ENCODE assay signal across 15 cellular contexts in genomic region chr5:132417889-132418432, GRCh38. TPM values are rescaled to one million over a fixed set of nuclear protein-coding genes. Genes with fewer than 3 reads are reported as not detected.
DNase-seq lines count a peak whose midpoint lies in the region; ATAC-seq and TF ChIP-seq lines count a peak whose summit lies in the region.
"Had no signal": no experiment of that assay in that cellular context is flagged by ENCODE, and none has a peak within 500 bp of the region (broad histone marks: within the 10 kb centered on the region; RNA-seq: fewer than 3 reads in every experiment).

No MANE protein-coding gene starts in this region.

- no peak overlapping the region for H3K4me3 ChIP-seq in prostate gland
- H3K4me3 ChIP-seq: SJCRH30 had no signal

- H3K4me1 Mint-ChIP-seq in IgD-negative memory B cell (peaks cover 69 to 82% (median 71%) of the 10 kb centered on the region in 3 donors), immature natural killer cell (peaks cover 98 to 100% of the 10 kb centered on the region in 2 donors)
- peaks cover 86% of the 10 kb centered on the region for H3K4me1 Mint-ChIP-seq in activated CD4-positive, alpha-beta memory T cell treated with anti-CD3 and anti-CD28 coated beads for 36 hours (ENCODE audit: low read depth)
- peaks cover 69 to 98% of the 10 kb centered on the region in 2 donors for H3K4me1 Mint-ChIP-seq in stimulated activated naive B cell treated with anti-CD40 and anti-IgM and Interleukin-4, amounts not matched to agents 10 μg/mL and 1 μg/mL and 100 μg/mL, for 72 hours

- no peak for ATAC-seq in stimulated activated naive B cell treated with anti-CD40 and anti-IgM and Interleukin-4, amounts not matched to agents 10 μg/mL and 1 μg/mL and 100 μg/mL, for 72 hours (replicated peaks)
- ATAC-seq: activated CD4-positive, CD25-positive, alpha-beta regulatory T cell treated with anti-CD3 and anti-CD28 coated beads, Interleukin-2, amount 50 U/mL, for 24 hours had no signal

- peak overlapping the region in 2 of 4 donors; percentile 60 to 77 for H3K4me3 Mint-ChIP-seq in IgD-negative memory B cell
- no peak overlapping the region for H3K4me3 Mint-ChIP-seq in activated CD4-positive, alpha-beta memory T cell treated with anti-CD3 and anti-CD28 coated beads for 36 hours
- H3K4me3 Mint-ChIP-seq in immature natural killer cell: peak overlapping the region; percentile 62 to 99 (median 73)
- H3K4me3 Mint-ChIP-seq in stimulated activated naive B cell treated with anti-CD40 and anti-IgM and Interleukin-4, amounts not matched to agents 10 μg/mL and 1 μg/mL and 100 μg/mL, for 72 hours: no peak overlapping the region
- H3K4me3 Mint-ChIP-seq: neural crest cell had no signal

- intact Hi-C loops in activated CD4-positive, alpha-beta memory T cell treated with anti-CD3 and anti-CD28 coated beads for 36 hours (cut with micrococcal nuclease): no loop called here
- intact Hi-C loops in prostate gland (cut with DNase I): loop anchor here (2.0 kb wide), 2 partner anchors 73 to 83 kb away; partner anchors contain the start of gene IRF1

- DNase-seq in activated CD4-positive, alpha-beta memory T cell treated with anti-CD3 and anti-CD28 coated beads for 36 hours: no peak
- DNase-seq in immature natural killer cell (no peak), occipital lobe (lab: John Stamatoyannopoulos, UW) (no peak), prostate gland (ENCODE audit: low spot score) (no peak), DMS153 treated with DMSO at 0.1 percent for 48 hours (lab: John Stamatoyannopoulos, UW; ENCODE audit: unreplicated experiment) (no peak)
- DNase-seq in stimulated activated naive B cell treated with anti-CD40 and anti-IgM and Interleukin-4, amounts not matched to agents 10 μg/mL and 1 μg/mL and 100 μg/mL, for 72 hours: no peak
- DNase-seq: activated naive CD4-positive, alpha-beta T cell; cortex of kidney; DMS153; NCI-H1694; NCI-H748 treated with DMSO at 0.1 percent for 48 hours; SJCRH30 had no signal

- peaks cover 18% of the 10 kb centered on the region for H3K4me1 ChIP-seq in prostate gland (replicated peaks)

- H3K36me3 ChIP-seq in prostate gland: no peaks in the 10 kb centered on the region
- H3K36me3 ChIP-seq: SJCRH30 had no signal

- 89% methylated on average over 4 of the region's 4 CpGs for WGBS in prostate gland

- no peak overlapping the region for H3K27ac ChIP-seq in prostate gland
- H3K27ac ChIP-seq: SJCRH30 had no signal

- H3K9me3 Mint-ChIP-seq in IgD-negative memory B cell: no peaks in the 10 kb centered on the region
- H3K9me3 Mint-ChIP-seq in activated CD4-positive, alpha-beta memory T cell treated with anti-CD3 and anti-CD28 coated beads for 36 hours: peaks cover 3% of the 10 kb centered on the region
- H3K9me3 Mint-ChIP-seq in immature natural killer cell: peaks cover 0 to 2% (median 0%) of the 10 kb centered on the region in 6 donors
- H3K9me3 Mint-ChIP-seq in stimulated activated naive B cell treated with anti-CD40 and anti-IgM and Interleukin-4, amounts not matched to agents 10 μg/mL and 1 μg/mL and 100 μg/mL, for 72 hours: peaks cover 0 to 1% of the 10 kb centered on the region in 2 donors
- H3K9me3 Mint-ChIP-seq: neural crest cell had no signal

- POLR2A ChIA-PET in activated CD4-positive, alpha-beta memory T cell treated with anti-CD3 and anti-CD28 coated beads for 36 hours (lab: Charles Lee): interaction anchor here (1.5 to 3.3 kb wide), 4 partner anchors 8 to 77 kb away, joined by 6 to 14 read pairs (median 8); partner anchors contain the start of gene IRF1

- CTCF ChIA-PET in activated CD4-positive, alpha-beta memory T cell treated with anti-CD3 and anti-CD28 coated beads for 36 hours (lab: Charles Lee): interaction anchor here (0.6 to 3.3 kb wide), 13 partner anchors 11 to 84 kb away, joined by 3 to 46 read pairs (median 4); partner anchors contain the start of gene IRF1

- H3K36me3 Mint-ChIP-seq in IgD-negative memory B cell (peaks cover 21% of the 10 kb centered on the region), immature natural killer cell (peaks cover 37 to 52% (median 43%) of the 10 kb centered on the region in 3 donors)
- H3K36me3 Mint-ChIP-seq in activated CD4-positive, alpha-beta memory T cell treated with anti-CD3 and anti-CD28 coated beads for 36 hours: peaks cover 33% of the 10 kb centered on the region
- H3K36me3 Mint-ChIP-seq in stimulated activated naive B cell treated with anti-CD40 and anti-IgM and Interleukin-4, amounts not matched to agents 10 μg/mL and 1 μg/mL and 100 μg/mL, for 72 hours: peaks cover 12 to 36% of the 10 kb centered on the region in 2 donors

- TF ChIP-seq CTCF in prostate gland (IDR thresholded peaks at IDR 0.05): no peak

- TF ChIP-seq POLR2A in prostate gland (IDR thresholded peaks at IDR 0.05): no peak

- H3K27me3 Mint-ChIP-seq in IgD-negative memory B cell: no peaks in the 10 kb centered on the region
- no peaks in the 10 kb centered on the region for H3K27me3 Mint-ChIP-seq in activated CD4-positive, alpha-beta memory T cell treated with anti-CD3 and anti-CD28 coated beads for 36 hours
- H3K27me3 Mint-ChIP-seq in immature natural killer cell (ENCODE audit: low read depth in 3 of 3): peaks cover 3 to 11% (median 8%) of the 10 kb centered on the region in 3 donors
- no peaks in the 10 kb centered on the region for H3K27me3 Mint-ChIP-seq in stimulated activated naive B cell treated with anti-CD40 and anti-IgM and Interleukin-4, amounts not matched to agents 10 μg/mL and 1 μg/mL and 100 μg/mL, for 72 hours

- H3K9me3 ChIP-seq in prostate gland: no peaks in the 10 kb centered on the region

- no peaks in the 10 kb centered on the region for H3K27me3 ChIP-seq in prostate gland (replicated peaks; ENCODE audit: insufficient read depth)
- H3K27me3 ChIP-seq: SJCRH30 had no signal

- H3K27ac Mint-ChIP-seq in IgD-negative memory B cell (peak overlapping the region; percentile 56 to 91 (median 90)), immature natural killer cell (peak overlapping the region; percentile 98 to 100 (median 99))
- H3K27ac Mint-ChIP-seq in activated CD4-positive, alpha-beta memory T cell treated with anti-CD3 and anti-CD28 coated beads for 36 hours: peak overlapping the region; percentile 18
- H3K27ac Mint-ChIP-seq in stimulated activated naive B cell treated with anti-CD40 and anti-IgM and Interleukin-4, amounts not matched to agents 10 μg/mL and 1 μg/mL and 100 μg/mL, for 72 hours: peak overlapping the region; percentile 90

RNA-seq across cellular contexts. Expression of gene SLC22A5, which starts 48.5 kb away (rescaled TPM):
- polyA plus RNA-seq in IgD-negative memory B cell (1.9 TPM), immature natural killer cell (1 to 10 TPM; 1.1 to 1.5 (median 1.5) TPM)
- total RNA-seq in activated CD4-positive, alpha-beta memory T cell treated with anti-CD3 and anti-CD28 coated beads for 36 hours: 1 to 10 TPM; 2.8 to 3.6 TPM
- total RNA-seq in occipital lobe (10.5 TPM), prostate gland (10 to 100 TPM; 26.2 to 37.5 TPM)

Comparison
In these comparisons a context has a peak if more than half of its experiments do, and no peak if none do; other contexts are left out.
1. H3K27ac Mint-ChIP-seq: peak in every context shown above with its lines; median percentile 99 in immature natural killer cell; 90 in IgD-negative memory B cell; 90 in stimulated activated naive B cell treated with anti-CD40 and anti-IgM and Interleukin-4, amounts not matched to agents 10 μg/mL and 1 μg/mL and 100 μg/mL, for 72 hours; 18 in activated CD4-positive, alpha-beta memory T cell treated with anti-CD3 and anti-CD28 coated beads for 36 hours.
2. H3K4me3 Mint-ChIP-seq: peak in immature natural killer cell (5 of 5); none in activated CD4-positive, alpha-beta memory T cell treated with anti-CD3 and anti-CD28 coated beads for 36 hours (single experiment) and stimulated activated naive B cell treated with anti-CD40 and anti-IgM and Interleukin-4, amounts not matched to agents 10 μg/mL and 1 μg/mL and 100 μg/mL, for 72 hours (0 of 2).